Comparison of ENCODE assay signal across 24 cellular contexts in the genomic region with DNA sequence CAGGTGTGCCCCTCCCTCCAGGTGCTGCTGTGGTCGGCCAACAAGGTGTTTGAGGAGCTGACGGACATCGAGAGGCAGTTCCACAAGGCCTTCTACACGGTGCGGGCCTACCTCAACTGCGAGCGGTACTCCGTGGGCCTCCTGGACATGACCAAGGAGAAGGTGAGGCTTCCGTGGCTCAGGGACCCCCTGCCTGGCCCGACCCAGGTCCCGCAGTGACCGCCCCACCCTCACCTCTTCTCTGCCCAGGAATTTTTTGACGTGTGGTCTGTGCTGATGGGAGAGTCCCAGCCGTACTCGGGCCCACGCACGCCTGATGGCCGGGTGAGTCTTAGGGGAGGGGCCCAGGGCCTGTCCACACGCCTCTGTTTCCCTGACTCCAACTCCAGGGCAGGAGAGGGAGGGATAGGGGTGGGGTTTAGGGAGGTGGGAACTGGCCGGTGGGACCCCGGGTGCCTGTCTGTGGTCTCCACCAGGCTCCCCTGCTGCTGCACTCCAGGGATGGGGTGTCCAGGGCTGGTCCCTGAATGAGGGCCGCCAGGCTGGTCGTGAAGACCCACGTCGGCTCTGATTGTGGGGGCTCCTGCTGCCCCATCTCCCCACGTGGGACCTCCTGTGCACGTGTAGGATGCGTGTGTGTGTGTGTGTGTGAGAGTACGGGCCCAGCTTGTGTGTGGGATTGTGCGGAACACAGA. TPM values are rescaled to one million over a fixed set of nuclear protein-coding genes. Genes with fewer than 3 reads are reported as not detected.
DNase-seq lines count a peak whose midpoint lies in the region; ATAC-seq, FAIRE-seq and TF ChIP-seq lines count a peak whose summit lies in the region.
"Had no signal": no experiment of that assay in that cellular context is flagged by ENCODE, and none has a peak within 500 bp of the region (broad histone marks: within the 10 kb centered on the region; RNA-seq: fewer than 3 reads in every experiment).

No MANE protein-coding gene starts in this region.

- no peaks in the 10 kb centered on the region for H3K79me1 ChIP-seq in trophoblast cell (ENCODE audit: low read length)

- in situ Hi-C loops in brain microvascular endothelial cell (cut with HindIII; ENCODE audit: low pct_ligation_motif_present, low sequenced_read_pairs), result no loop called here

- H3K4me3 ChIP-seq in RWPE2 (ENCODE audit: severe bottlenecking), result no peak overlapping the region
- H3K4me3 ChIP-seq in trophoblast cell (ENCODE audit: low read depth, low read length), result no peak overlapping the region
- no peak overlapping the region for H3K4me3 ChIP-seq in brain microvascular endothelial cell (ENCODE audit: low read depth, low read length)
- H3K4me3 ChIP-seq: HAP-1, SJSA1 had no signal

- H4K12ac ChIP-seq in trophoblast cell (ENCODE audit: low read depth, low read length), result no peak overlapping the region

- ATAC-seq in RWPE2 (ENCODE audit: low read depth) (no peak), GM21360 (IDR thresholded peaks at IDR 0.05; ENCODE audit: unreplicated experiment) (no peak)
- ATAC-seq: PC-3 had no signal

- H3K79me2 ChIP-seq in trophoblast cell (ENCODE audit: control insufficient read depth, insufficient read depth, low read length, poor library complexity), result no peaks in the 10 kb centered on the region

- H3K27me3 ChIP-seq in RWPE2 (ENCODE audit: insufficient read depth, poor library complexity, severe bottlenecking) (peaks cover 7% of the 10 kb centered on the region), layer of hippocampus (ENCODE audit: control insufficient read depth, insufficient read depth, low read length) (peaks cover 4% of the 10 kb centered on the region), trophoblast cell (ENCODE audit: insufficient read depth, low read length) (no peaks in the 10 kb centered on the region), brain microvascular endothelial cell (replicated peaks) (no peaks in the 10 kb centered on the region)
- H3K27me3 ChIP-seq: SJSA1 had no signal

- H2BK5ac ChIP-seq in trophoblast cell (ENCODE audit: low read depth, low read length, poor library complexity), result no peak overlapping the region

- no peak for FAIRE-seq in HTR-8/SVneo (lab: Jason Lieb, UNC)

- no peaks in the 10 kb centered on the region for H3K36me3 ChIP-seq in RWPE2 (ENCODE audit: low read depth)
- no peaks in the 10 kb centered on the region for H3K36me3 ChIP-seq in trophoblast cell (ENCODE audit: control insufficient read depth in 1 of 2, insufficient read depth in 2 of 2, low read length in 2 of 2)
- no peaks in the 10 kb centered on the region for H3K36me3 ChIP-seq in brain microvascular endothelial cell (replicated peaks)
- H3K36me3 ChIP-seq: HAP-1, SJSA1 had no signal

- no peak overlapping the region for H3K4me2 ChIP-seq in trophoblast cell (ENCODE audit: low read length)

- H3K9me3 ChIP-seq in RWPE2 (ENCODE audit: severe bottlenecking), result no peaks in the 10 kb centered on the region
- peaks cover under 1% of the 10 kb centered on the region for H3K9me3 ChIP-seq in trophoblast cell (ENCODE audit: insufficient read depth, low read depth, low read length)
- H3K9me3 ChIP-seq: SJSA1 had no signal

- H3K4me1 ChIP-seq in RWPE2 (ENCODE audit: insufficient read depth, poor library complexity, severe bottlenecking) (no peaks in the 10 kb centered on the region), trophoblast cell (ENCODE audit: control insufficient read depth in 1 of 2, insufficient read depth in 2 of 2, low read length in 2 of 2) (peaks cover 4 to 8% of the 10 kb centered on the region in 2 experiments)
- H3K4me1 ChIP-seq: HAP-1, SJSA1 had no signal

- H2AK5ac ChIP-seq in trophoblast cell (ENCODE audit: low read length), result no peak overlapping the region

- H3K18ac ChIP-seq in trophoblast cell (ENCODE audit: low read length), result no peak overlapping the region

- H2BK120ac ChIP-seq in trophoblast cell (ENCODE audit: insufficient read depth, low read length, poor library complexity), result no peak overlapping the region

- DNase-seq in RWPE2 (ENCODE audit: low spot score) (peak; percentile 53), trophoblast cell (no peak), HTR-8/SVneo (ENCODE audit: insufficient read length, low spot score) (no peak), midbrain (lab: John Stamatoyannopoulos, UW) (no peak), brain microvascular endothelial cell (no peak)
- DNase-seq: CD4-positive, alpha-beta memory T cell; COR-L47; DMS53; GOT3; HFFc6; NCI-H1092; NCI-H1417 treated with DMSO at 0.1 percent for 48 hours; NCI-H187; NCI-H2081 treated with DMSO at 0.1 percent for 48 hours; NCI-H2171; NCI-H226; NCI-H510A; PC-3; Right ventricle myocardium superior had no signal

- no CpG with 5 or more reads among the region's 30 CpGs for WGBS in trophoblast cell (ENCODE audit: extremely low coverage, insufficient coverage, insufficient read length)

- no peak overlapping the region for H3K9ac ChIP-seq in trophoblast cell (ENCODE audit: low read length)

- H3K4ac ChIP-seq in trophoblast cell (ENCODE audit: low read depth, low read length), result no peak overlapping the region

- no peak overlapping the region for H2BK12ac ChIP-seq in trophoblast cell (ENCODE audit: low read length)

- H3K14ac ChIP-seq in trophoblast cell (ENCODE audit: low read length), result no peak overlapping the region

- H2AFZ ChIP-seq in trophoblast cell (ENCODE audit: insufficient read depth, low read length, poor library complexity), result no peak overlapping the region

- no peak overlapping the region for H4K8ac ChIP-seq in trophoblast cell (ENCODE audit: low read depth, low read length)

- peak overlapping the region; percentile 37 for H3K23ac ChIP-seq in trophoblast cell (ENCODE audit: low read length)

- H3K27ac ChIP-seq in RWPE2 (ENCODE audit: poor library complexity, severe bottlenecking) (no peak overlapping the region), angular gyrus (ENCODE audit: low read depth, low read length) (peak overlapping the region; percentile 95), layer of hippocampus (ENCODE audit: low read depth, low read length) (peak overlapping the region; percentile 96), trophoblast cell (ENCODE audit: low read depth, low read length) (no peak overlapping the region), brain microvascular endothelial cell (no peak overlapping the region)
- H3K27ac ChIP-seq: SJSA1 had no signal

- H4K91ac ChIP-seq in trophoblast cell (ENCODE audit: low read depth, low read length), result no peak overlapping the region

- no peak for TF ChIP-seq CTCF in RWPE2 (IDR thresholded peaks at IDR 0.05; ENCODE audit: poor library complexity, severe bottlenecking)
- TF ChIP-seq CTCF in brain microvascular endothelial cell (IDR thresholded peaks at IDR 0.05; ENCODE audit: low read depth, low read length, missing control alignments), result no peak

RNA-seq across cellular contexts. Expression of gene ATP5ME, which starts 20.1 kb away (rescaled TPM):
- 783 and 790 TPM in 2 replicates for polyA plus RNA-seq in trophoblast cell (2013)

RNA-seq across cellular contexts. Expression of gene MYL5, which starts 20.4 kb away (rescaled TPM):
- polyA plus RNA-seq in trophoblast cell (2013), result 5.2 and 5.5 TPM in 2 replicates

RNA-seq across cellular contexts. Expression of gene PDE6B, which starts 28.6 kb away (rescaled TPM):
- 0.96 and 1.6 TPM in 2 replicates for polyA plus RNA-seq in trophoblast cell (2013)

RNA-seq across cellular contexts. Expression of gene SLC49A3, which starts 35.0 kb away (rescaled TPM):
- 1.8 and 2.1 TPM in 2 replicates for polyA plus RNA-seq in trophoblast cell (2013)
- polyA plus RNA-seq: CD4-positive, alpha-beta memory T cell had no signal

RNA-seq across cellular contexts. Expression of gene PCGF3, which starts 51.7 kb away (rescaled TPM):
- polyA plus RNA-seq in trophoblast cell (2013), result 63.6 and 66.1 TPM in 2 replicates

Comparison
In these comparisons a context has a peak if more than half of its experiments do, and no peak if none do; other contexts are left out.
1. H3K27ac ChIP-seq: peak in angular gyrus (single experiment) and layer of hippocampus (single experiment); none in RWPE2 (single experiment), trophoblast cell (single experiment) and brain microvascular endothelial cell (single experiment).